ENCODE assay signal across 9 cellular contexts in genomic region chr19:32372726-32373613, GRCh38. TPM values are rescaled to one million over a fixed set of nuclear protein-coding genes. Genes with fewer than 3 reads are reported as not detected.
A peak's percentile ranks its signal among the peaks of the same experiment; 100 is the strongest.
DNase-seq lines count a peak whose midpoint lies in the region; ATAC-seq and TF ChIP-seq lines count a peak whose summit lies in the region.
"Had no signal": no experiment of that assay in that cellular context is flagged by ENCODE, and none has a peak within 500 bp of the region (broad histone marks: within the 10 kb centered on the region; RNA-seq: fewer than 3 reads in every experiment).

No MANE protein-coding gene starts in this region.

- H3K36me3 ChIP-seq in SJCRH30 (peaks cover 45% of the 10 kb centered on the region), esophagus squamous epithelium (peaks cover 0 to 80% (median 10%) of the 10 kb centered on the region in 3 donors), psoas muscle (ENCODE audit: insufficient read depth in 1 of 2, low read depth in 1 of 2) (peaks cover 0 to 38% of the 10 kb centered on the region in 2 donors)

- TF ChIP-seq POLR2A in esophagus squamous epithelium (IDR thresholded peaks at IDR 0.05) (no peak), erythroblast (IDR thresholded peaks at IDR 0.05; ENCODE audit: low read length) (no peak)

- H3K27me3 ChIP-seq in SJCRH30 = no peaks in the 10 kb centered on the region
- no peaks in the 10 kb centered on the region for H3K27me3 ChIP-seq in esophagus squamous epithelium
- no peaks in the 10 kb centered on the region for H3K27me3 ChIP-seq in psoas muscle (ENCODE audit: insufficient read depth in 3 of 3, low read length in 2 of 3)

- 83 to 85% methylated on average over 8 of the region's 8 CpGs for WGBS in esophagus squamous epithelium, 2 donors
- 59 to 75% (median 69%) methylated on average over 8 of the region's 8 CpGs for whole genome bisulfite sequencing in psoas muscle, 3 donors

- ATAC-seq in psoas muscle (peak in 3 of 4 donors; percentile 8 to 37 (median 9)), HG02981 (IDR thresholded peaks at IDR 0.05; ENCODE audit: unreplicated experiment) (no peak)
- ATAC-seq: activated T-cell treated with anti-CD3 and anti-CD28 coated beads, Interleukin-2, amount 50 U/mL, for 72 hours had no signal

- H3K4me1 ChIP-seq in SJCRH30 (peaks cover 21% of the 10 kb centered on the region), esophagus squamous epithelium (peaks cover 0 to 18% (median 15%) of the 10 kb centered on the region in 3 donors), psoas muscle (peaks cover 29% of the 10 kb centered on the region)

- no peaks in the 10 kb centered on the region for H3K9me3 ChIP-seq in SJCRH30 (replicated peaks)
- H3K9me3 ChIP-seq in esophagus squamous epithelium = no peaks in the 10 kb centered on the region
- no peaks in the 10 kb centered on the region for H3K9me3 ChIP-seq in psoas muscle

- peak; percentile 29 for DNase-seq in Daoy (ENCODE audit: low read depth)
- DNase-seq in SJCRH30 = peak; percentile 19 to 47
- no peak for DNase-seq in esophagus squamous epithelium (lab: John Stamatoyannopoulos, UW)
- no peak for DNase-seq in psoas muscle
- no peak for DNase-seq in erythroblast (lab: John Stamatoyannopoulos, UW)
- DNase-seq in head of caudate nucleus = no peak
- no peak for DNase-seq in posterior vena cava (ENCODE audit: low spot score)
- DNase-seq: activated T-cell treated with anti-CD3 and anti-CD28 coated beads, Interleukin-2, amount 50 U/mL, for 72 hours had no signal

- H3K4me3 ChIP-seq in SJCRH30 (no peak overlapping the region), esophagus squamous epithelium (no peak overlapping the region), psoas muscle (peak overlapping the region; percentile 17)

- peak overlapping the region; percentile 62 for H3K27ac ChIP-seq in SJCRH30
- H3K27ac ChIP-seq in esophagus squamous epithelium = peak overlapping the region; percentile 14 to 71 (median 48)
- H3K27ac ChIP-seq in psoas muscle = peak overlapping the region; percentile 89

- intact Hi-C loops in esophagus squamous epithelium (cut with DNase I) (no loop called here), psoas muscle (cut with DNase I) (no loop called here), head of caudate nucleus (cut with DNase I) (no loop called here), posterior vena cava (cut with DNase I) (no loop called here)

- no peak for TF ChIP-seq CTCF in esophagus squamous epithelium (IDR thresholded peaks at IDR 0.05)
- TF ChIP-seq CTCF in psoas muscle (IDR thresholded peaks at IDR 0.05) = no peak

RNA-seq across cellular contexts. Expression of gene ZNF507, which starts 27.6 kb away (rescaled TPM):
- total RNA-seq in Daoy (2014; rRNA removed; shearing (Covaris generic)) = 4.5 and 5.4 TPM in 2 replicates
- 19.2 and 22.5 TPM in 2 replicates for total RNA-seq in SJCRH30 (2014; rRNA removed; shearing (Covaris generic))
- total RNA-seq in esophagus squamous epithelium (10 to 100 TPM in 1 of 4 donors, 1 to 10 TPM in 3; 5.1 to 19.8 (median 9.3) TPM), psoas muscle (10 to 100 TPM; 23.2 to 25.0 (median 23.8) TPM), posterior vena cava (10 to 100 TPM; 16.1 to 18.9 TPM)
- polyA plus RNA-seq in psoas muscle = 10 to 100 TPM in 1 of 3 donors, 1 to 10 TPM in 2; 4.7 to 13.6 (median 5.3) TPM

RNA-seq across cellular contexts. Expression of gene DPY19L3, which starts 32.6 kb away (rescaled TPM):
- 8.5 and 20.7 TPM in 2 replicates for total RNA-seq in Daoy (2014; rRNA removed; shearing (Covaris generic))
- 34.6 and 36.8 TPM in 2 replicates for total RNA-seq in SJCRH30 (2014; rRNA removed; shearing (Covaris generic))
- total RNA-seq in esophagus squamous epithelium (10 to 100 TPM in 3 of 4 donors, 1 to 10 TPM in 1; 5.6 to 22.6 (median 16.6) TPM), psoas muscle (1 to 10 TPM; 3.1 to 4.8 (median 3.8) TPM), posterior vena cava (10 to 100 TPM; 21.6 to 29.0 TPM)
- 1 to 10 TPM; 1.6 to 4.4 (median 2.7) TPM for polyA plus RNA-seq in psoas muscle

Comparison
In these comparisons a context has a peak if more than half of its experiments do, and no peak if none do; other contexts are left out.
1. DNase-seq: peak in Daoy (single experiment) and SJCRH30 (2 of 2); none in esophagus squamous epithelium (single experiment), psoas muscle (0 of 2), erythroblast (0 of 2), head of caudate nucleus (0 of 42) and posterior vena cava (single experiment).
2. Peak in every context shown above with its lines, with median percentiles within 50 percentile points of each other: H3K27ac ChIP-seq.